ENCODE assay signal across 13 cellular contexts in genomic region chr20:53142651-53143177, GRCh38.
"Had no signal": no experiment of that assay in that cellular context is flagged by ENCODE, and none has a peak within 500 bp of the region (broad histone marks: within the 10 kb centered on the region; RNA-seq: fewer than 3 reads in every experiment).

No MANE protein-coding gene starts in this region.

- ATAC-seq: left colon had no signal

- H3K36me3 ChIP-seq: breast epithelium, prostate gland, tibial nerve had no signal

- DNase-seq: activated CD4-positive, CD25-positive, alpha-beta regulatory T cell treated with anti-CD3 and anti-CD28 coated beads, Interleukin-2, amount 50 U/mL, for 72 hours; activated naive CD4-positive, alpha-beta T cell; activated naive CD8-positive, alpha-beta T cell treated with anti-CD3 and anti-CD28 coated beads, Interleukin-2, amount 10 ng/mL, durations not matched to agents 7 days and 5 days; endodermal cell; left colon; midbrain; stimulated activated CD4-positive, alpha-beta T cell treated with anti-CD3 and anti-CD28 coated beads, Interleukin-4, amount 100 ng/mL, for 4 hours; stimulated activated CD8-positive, alpha-beta memory T cell treated with anti-CD3 and anti-CD28 coated beads, Interleukin-4, amount 100 ng/mL, for 48 hours; stimulated activated naive CD4-positive, alpha-beta T cell treated with Interleukin-2 at 50 U/mL for 16 hours; substantia nigra had no signal

- H3K27me3 ChIP-seq: breast epithelium, tibial nerve had no signal

- H3K4me3 ChIP-seq: breast epithelium, prostate gland, tibial nerve had no signal

- H3K27ac ChIP-seq: prostate gland, tibial nerve had no signal

- H3K4me1 ChIP-seq: breast epithelium, prostate gland had no signal

- H3K9me3 ChIP-seq: breast epithelium, prostate gland, tibial nerve had no signal
